ENCODE assay signal across 2 cellular contexts in genomic region chr4:139207873-139208403, GRCh38.
TF ChIP-seq lines count a peak whose summit lies in the region.

No MANE protein-coding gene starts in this region.

TF ChIP-seq in IMR-90, 13 proteins besides CTCF, POLR2A, EP300 and RAD21:
- no peak for TF ChIP-seq ELK1 (IDR thresholded peaks at IDR 0.05; ENCODE audit: borderline replicate concordance, low read depth, low read length)
- no peak for TF ChIP-seq NFE2L2 (IDR thresholded peaks at IDR 0.05; ENCODE audit: low read depth, low read length)
- TF ChIP-seq RCOR1 (IDR thresholded peaks at IDR 0.05; ENCODE audit: insufficient replicate concordance, low read length), result no peak
- no peak for TF ChIP-seq MAFK (IDR thresholded peaks at IDR 0.05; ENCODE audit: low read depth, low read length)
- no peak for TF ChIP-seq BHLHE40 (IDR thresholded peaks at IDR 0.05; ENCODE audit: low read depth, low read length)
- TF ChIP-seq MAZ (IDR thresholded peaks at IDR 0.05; ENCODE audit: borderline replicate concordance, low read depth, low read length), result no peak
- TF ChIP-seq RFX5 (IDR thresholded peaks at IDR 0.05; ENCODE audit: low read depth, low read length), result no peak
- TF ChIP-seq, protein P1, sequence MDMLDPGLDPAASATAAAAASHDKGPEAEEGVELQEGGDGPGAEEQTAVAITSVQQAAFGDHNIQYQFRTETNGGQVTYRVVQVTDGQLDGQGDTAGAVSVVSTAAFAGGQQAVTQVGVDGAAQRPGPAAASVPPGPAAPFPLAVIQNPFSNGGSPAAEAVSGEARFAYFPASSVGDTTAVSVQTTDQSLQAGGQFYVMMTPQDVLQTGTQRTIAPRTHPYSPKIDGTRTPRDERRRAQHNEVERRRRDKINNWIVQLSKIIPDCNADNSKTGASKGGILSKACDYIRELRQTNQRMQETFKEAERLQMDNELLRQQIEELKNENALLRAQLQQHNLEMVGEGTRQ (IDR thresholded peaks at IDR 0.05; ENCODE audit: low read depth, low read length), result no peak
- no peak for TF ChIP-seq CEBPB (IDR thresholded peaks at IDR 0.05; ENCODE audit: low read depth, low read length)

TF ChIP-seq in GM12878, 131 proteins besides CTCF, POLR2A, EP300 and RAD21:
- no peak for TF ChIP-seq IKZF2 (IDR thresholded peaks at IDR 0.05)
- no peak for TF ChIP-seq CHD4 (IDR thresholded peaks at IDR 0.05)
- TF ChIP-seq, protein P2, sequence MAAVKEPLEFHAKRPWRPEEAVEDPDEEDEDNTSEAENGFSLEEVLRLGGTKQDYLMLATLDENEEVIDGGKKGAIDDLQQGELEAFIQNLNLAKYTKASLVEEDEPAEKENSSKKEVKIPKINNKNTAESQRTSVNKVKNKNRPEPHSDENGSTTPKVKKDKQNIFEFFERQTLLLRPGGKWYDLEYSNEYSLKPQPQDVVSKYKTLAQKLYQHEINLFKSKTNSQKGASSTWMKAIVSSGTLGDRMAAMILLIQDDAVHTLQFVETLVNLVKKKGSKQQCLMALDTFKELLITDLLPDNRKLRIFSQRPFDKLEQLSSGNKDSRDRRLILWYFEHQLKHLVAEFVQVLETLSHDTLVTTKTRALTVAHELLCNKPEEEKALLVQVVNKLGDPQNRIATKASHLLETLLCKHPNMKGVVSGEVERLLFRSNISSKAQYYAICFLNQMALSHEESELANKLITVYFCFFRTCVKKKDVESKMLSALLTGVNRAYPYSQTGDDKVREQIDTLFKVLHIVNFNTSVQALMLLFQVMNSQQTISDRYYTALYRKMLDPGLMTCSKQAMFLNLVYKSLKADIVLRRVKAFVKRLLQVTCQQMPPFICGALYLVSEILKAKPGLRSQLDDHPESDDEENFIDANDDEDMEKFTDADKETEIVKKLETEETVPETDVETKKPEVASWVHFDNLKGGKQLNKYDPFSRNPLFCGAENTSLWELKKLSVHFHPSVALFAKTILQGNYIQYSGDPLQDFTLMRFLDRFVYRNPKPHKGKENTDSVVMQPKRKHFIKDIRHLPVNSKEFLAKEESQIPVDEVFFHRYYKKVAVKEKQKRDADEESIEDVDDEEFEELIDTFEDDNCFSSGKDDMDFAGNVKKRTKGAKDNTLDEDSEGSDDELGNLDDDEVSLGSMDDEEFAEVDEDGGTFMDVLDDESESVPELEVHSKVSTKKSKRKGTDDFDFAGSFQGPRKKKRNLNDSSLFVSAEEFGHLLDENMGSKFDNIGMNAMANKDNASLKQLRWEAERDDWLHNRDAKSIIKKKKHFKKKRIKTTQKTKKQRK (IDR thresholded peaks at IDR 0.05; ENCODE audit: low read depth, low read length), result no peak
- TF ChIP-seq HDAC6 (IDR thresholded peaks at IDR 0.05; ENCODE audit: unreplicated experiment), result no peak
- TF ChIP-seq NR2C1 (IDR thresholded peaks at IDR 0.05), result no peak
- no peak for TF ChIP-seq BCL3 (IDR thresholded peaks at IDR 0.05; ENCODE audit: borderline replicate concordance, insufficient read depth, low read depth, low read length, poor library complexity, severe bottlenecking)
- no peak for TF ChIP-seq BCL11A (IDR thresholded peaks at IDR 0.05; ENCODE audit: low read depth, low read length)
- TF ChIP-seq MYB (IDR thresholded peaks at IDR 0.05; ENCODE audit: borderline replicate concordance, low read depth, low read length), result no peak
- no peak for TF ChIP-seq NFYA (IDR thresholded peaks at IDR 0.05; ENCODE audit: borderline replicate concordance, low read depth, low read length)
- no peak for TF ChIP-seq IRF4 (IDR thresholded peaks at IDR 0.05; ENCODE audit: low read depth, low read length)
- TF ChIP-seq, protein P3, sequence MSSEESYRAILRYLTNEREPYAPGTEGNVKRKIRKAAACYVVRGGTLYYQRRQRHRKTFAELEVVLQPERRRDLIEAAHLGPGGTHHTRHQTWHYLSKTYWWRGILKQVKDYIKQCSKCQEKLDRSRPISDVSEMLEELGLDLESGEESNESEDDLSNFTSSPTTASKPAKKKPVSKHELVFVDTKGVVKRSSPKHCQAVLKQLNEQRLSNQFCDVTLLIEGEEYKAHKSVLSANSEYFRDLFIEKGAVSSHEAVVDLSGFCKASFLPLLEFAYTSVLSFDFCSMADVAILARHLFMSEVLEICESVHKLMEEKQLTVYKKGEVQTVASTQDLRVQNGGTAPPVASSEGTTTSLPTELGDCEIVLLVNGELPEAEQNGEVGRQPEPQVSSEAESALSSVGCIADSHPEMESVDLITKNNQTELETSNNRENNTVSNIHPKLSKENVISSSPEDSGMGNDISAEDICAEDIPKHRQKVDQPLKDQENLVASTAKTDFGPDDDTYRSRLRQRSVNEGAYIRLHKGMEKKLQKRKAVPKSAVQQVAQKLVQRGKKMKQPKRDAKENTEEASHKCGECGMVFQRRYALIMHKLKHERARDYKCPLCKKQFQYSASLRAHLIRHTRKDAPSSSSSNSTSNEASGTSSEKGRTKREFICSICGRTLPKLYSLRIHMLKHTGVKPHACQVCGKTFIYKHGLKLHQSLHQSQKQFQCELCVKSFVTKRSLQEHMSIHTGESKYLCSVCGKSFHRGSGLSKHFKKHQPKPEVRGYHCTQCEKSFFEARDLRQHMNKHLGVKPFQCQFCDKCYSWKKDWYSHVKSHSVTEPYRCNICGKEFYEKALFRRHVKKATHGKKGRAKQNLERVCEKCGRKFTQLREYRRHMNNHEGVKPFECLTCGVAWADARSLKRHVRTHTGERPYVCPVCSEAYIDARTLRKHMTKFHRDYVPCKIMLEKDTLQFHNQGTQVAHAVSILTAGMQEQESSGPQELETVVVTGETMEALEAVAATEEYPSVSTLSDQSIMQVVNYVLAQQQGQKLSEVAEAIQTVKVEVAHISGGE (CRISPR knock-in tag; IDR thresholded peaks at IDR 0.05), result no peak
- TF ChIP-seq, protein P4, sequence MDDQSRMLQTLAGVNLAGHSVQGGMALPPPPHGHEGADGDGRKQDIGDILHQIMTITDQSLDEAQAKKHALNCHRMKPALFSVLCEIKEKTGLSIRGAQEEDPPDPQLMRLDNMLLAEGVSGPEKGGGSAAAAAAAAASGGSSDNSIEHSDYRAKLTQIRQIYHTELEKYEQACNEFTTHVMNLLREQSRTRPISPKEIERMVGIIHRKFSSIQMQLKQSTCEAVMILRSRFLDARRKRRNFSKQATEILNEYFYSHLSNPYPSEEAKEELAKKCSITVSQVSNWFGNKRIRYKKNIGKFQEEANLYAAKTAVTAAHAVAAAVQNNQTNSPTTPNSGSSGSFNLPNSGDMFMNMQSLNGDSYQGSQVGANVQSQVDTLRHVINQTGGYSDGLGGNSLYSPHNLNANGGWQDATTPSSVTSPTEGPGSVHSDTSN (IDR thresholded peaks at IDR 0.05; ENCODE audit: insufficient replicate concordance, low read depth, low read length), result no peak
- TF ChIP-seq HDGF (IDR thresholded peaks at IDR 0.05), result no peak
- no peak for TF ChIP-seq BHLHE40 (IDR thresholded peaks at IDR 0.05; ENCODE audit: borderline replicate concordance in 1 of 2, low read depth in 2 of 2, low read length in 1 of 2)
- TF ChIP-seq, protein P1 (IDR thresholded peaks at IDR 0.05; ENCODE audit: borderline replicate concordance, low read depth, low read length), result no peak
- TF ChIP-seq CHD2 (IDR thresholded peaks at IDR 0.05; ENCODE audit: borderline replicate concordance, low read depth, low read length), result no peak
- TF ChIP-seq SMC3 (IDR thresholded peaks at IDR 0.05; ENCODE audit: borderline replicate concordance, low read length), result no peak
- no peak for TF ChIP-seq BCLAF1 (IDR thresholded peaks at IDR 0.05)
- TF ChIP-seq ELK1 (IDR thresholded peaks at IDR 0.05; ENCODE audit: low read depth, low read length), result no peak
TF ChIP-seq in GM12878: peak in this region for 0.
